2 cellular contexts compared by ENCODE assay signal in genomic region chr6:51350308-51350904, GRCh38.
TF ChIP-seq lines count a peak whose summit lies in the region.

No MANE protein-coding gene starts in this region.

TF ChIP-seq in IMR-90, 13 proteins besides CTCF, POLR2A, EP300 and RAD21:
- TF ChIP-seq MAFK (IDR thresholded peaks at IDR 0.05; ENCODE audit: low read depth, low read length) (no peak), RFX5 (IDR thresholded peaks at IDR 0.05; ENCODE audit: low read depth, low read length) (no peak), RCOR1 (IDR thresholded peaks at IDR 0.05; ENCODE audit: insufficient replicate concordance, low read length) (no peak), NFE2L2 (IDR thresholded peaks at IDR 0.05; ENCODE audit: low read depth, low read length) (no peak), USF2 (IDR thresholded peaks at IDR 0.05; ENCODE audit: low read depth, low read length) (no peak), MAZ (IDR thresholded peaks at IDR 0.05; ENCODE audit: borderline replicate concordance, low read depth, low read length) (no peak), SMC3 (IDR thresholded peaks at IDR 0.05; ENCODE audit: low read depth, low read length) (no peak), CHD1 (IDR thresholded peaks at IDR 0.05; ENCODE audit: low read depth, low read length) (no peak), ELK1 (IDR thresholded peaks at IDR 0.05; ENCODE audit: borderline replicate concordance, low read depth, low read length) (no peak)
TF ChIP-seq in IMR-90: peak in this region for 0.

TF ChIP-seq in K562, 482 proteins besides CTCF, POLR2A, EP300 and RAD21 (continues in another document):
- TF ChIP-seq FOXK2 (conservative IDR thresholded peaks at IDR 0.05 in 1 of 2, IDR thresholded peaks at IDR 0.05 in 1 of 2; ENCODE audit: low read depth in 2 of 2) (no peak), ELF2 (CRISPR knock-in tag; IDR thresholded peaks at IDR 0.05) (no peak), HOMEZ (CRISPR knock-in tag; IDR thresholded peaks at IDR 0.05) (no peak), HNRNPH1 (optimal IDR thresholded peaks at IDR 0.05; ENCODE audit: low read depth, low read length) (no peak), ZNF280A (IDR thresholded peaks at IDR 0.05; ENCODE audit: low read depth, partially characterized antibody) (no peak), NFATC3 (IDR thresholded peaks at IDR 0.05) (no peak), KDM1A (IDR thresholded peaks at IDR 0.05) (0 out of 4 replicates have a peak, but pooled peaks of 1 of the 2 experiments have one; percentile 27), MEIS2 (IDR thresholded peaks at IDR 0.05; ENCODE audit: partially characterized antibody) (no peak), RFX5 (IDR thresholded peaks at IDR 0.05; ENCODE audit: low read depth, low read length) (no peak), ZNF764 (CRISPR knock-in tag; IDR thresholded peaks at IDR 0.05; ENCODE audit: low read depth) (no peak), KLF13 (tag; IDR thresholded peaks at IDR 0.05; ENCODE audit: borderline replicate concordance, low read depth) (no peak), ELF1 (tag; IDR thresholded peaks at IDR 0.05) (no peak), FOXP4 (CRISPR knock-in tag; IDR thresholded peaks at IDR 0.05; ENCODE audit: borderline replicate concordance) (no peak), ZNF121 (CRISPR knock-in tag; conservative IDR thresholded peaks at IDR 0.05) (no peak), FOXJ3 (CRISPR knock-in tag; IDR thresholded peaks at IDR 0.05) (no peak), FOXP1 (CRISPR knock-in tag; IDR thresholded peaks at IDR 0.05) (no peak), ZNF77 (CRISPR knock-in tag; IDR thresholded peaks at IDR 0.05) (no peak), ZBTB17 (CRISPR knock-in tag; IDR thresholded peaks at IDR 0.05) (no peak), POLR2AphosphoS5 (IDR thresholded peaks at IDR 0.05; ENCODE audit: control insufficient read depth, insufficient read depth, low read depth, low read length) (no peak), ZNF282 (CRISPR knock-in tag; IDR thresholded peaks at IDR 0.05) (no peak), NEUROD1 (IDR thresholded peaks at IDR 0.05; ENCODE audit: borderline replicate concordance, low read depth, low read length, partially characterized antibody) (no peak), ZNF143 (CRISPR knock-in tag; IDR thresholded peaks at IDR 0.05) (no peak), HINFP (tag; conservative IDR thresholded peaks at IDR 0.05; ENCODE audit: low read depth) (no peak), ESRRA (IDR thresholded peaks at IDR 0.05; ENCODE audit: borderline replicate concordance, low read depth) (no peak), HDGF (IDR thresholded peaks at IDR 0.05) (no peak), NFE2L1 (tag; IDR thresholded peaks at IDR 0.05; ENCODE audit: borderline replicate concordance, low read depth) (no peak), ZBTB9 (CRISPR knock-in tag; IDR thresholded peaks at IDR 0.05) (no peak), BCLAF1 (IDR thresholded peaks at IDR 0.05; ENCODE audit: borderline replicate concordance in 1 of 2, control insufficient read depth in 1 of 2, low read depth in 2 of 2, low read length in 1 of 2) (no peak), PML (IDR thresholded peaks at IDR 0.05; ENCODE audit: low read length) (no peak), HLTF (IDR thresholded peaks at IDR 0.05) (no peak), ZNF592 (IDR thresholded peaks at IDR 0.05) (0 out of 2 replicates have a peak, but pooled peaks have one; percentile 26), PPARD (CRISPR knock-in tag; IDR thresholded peaks at IDR 0.05) (no peak), ETV6 (IDR thresholded peaks at IDR 0.05; ENCODE audit: borderline replicate concordance in 1 of 2, low read depth in 2 of 2, low read length in 1 of 2) (no peak), ETV6 (CRISPR knock-in tag; IDR thresholded peaks at IDR 0.05; ENCODE audit: borderline replicate concordance) (no peak), ZNF184 (CRISPR knock-in tag; IDR thresholded peaks at IDR 0.05) (no peak), HNRNPL (IDR thresholded peaks at IDR 0.05; ENCODE audit: low read depth, low read length) (no peak), ZNF280B (CRISPR knock-in tag; IDR thresholded peaks at IDR 0.05) (no peak), NR0B1 (IDR thresholded peaks at IDR 0.05; ENCODE audit: partially characterized antibody) (no peak), TAL1 (IDR thresholded peaks at IDR 0.05) (no peak), FOXM1 (IDR thresholded peaks at IDR 0.05; ENCODE audit: low read depth) (no peak), FOXM1 (CRISPR knock-in tag; IDR thresholded peaks at IDR 0.05; ENCODE audit: low read depth) (no peak), GTF2F1 (IDR thresholded peaks at IDR 0.05; ENCODE audit: low read depth, low read length) (no peak), ADNP (tag; IDR thresholded peaks at IDR 0.05) (0 out of 2 replicates have a peak, but pooled peaks have one; percentile 46), RBFOX2 (IDR thresholded peaks at IDR 0.05; ENCODE audit: low read depth, low read length) (no peak), MEF2D (tag; conservative IDR thresholded peaks at IDR 0.05; ENCODE audit: low read depth) (no peak), RBM25 (IDR thresholded peaks at IDR 0.05; ENCODE audit: low read depth, low read length, severe bottlenecking) (peak; percentile 82)
